In the genomic region with DNA sequence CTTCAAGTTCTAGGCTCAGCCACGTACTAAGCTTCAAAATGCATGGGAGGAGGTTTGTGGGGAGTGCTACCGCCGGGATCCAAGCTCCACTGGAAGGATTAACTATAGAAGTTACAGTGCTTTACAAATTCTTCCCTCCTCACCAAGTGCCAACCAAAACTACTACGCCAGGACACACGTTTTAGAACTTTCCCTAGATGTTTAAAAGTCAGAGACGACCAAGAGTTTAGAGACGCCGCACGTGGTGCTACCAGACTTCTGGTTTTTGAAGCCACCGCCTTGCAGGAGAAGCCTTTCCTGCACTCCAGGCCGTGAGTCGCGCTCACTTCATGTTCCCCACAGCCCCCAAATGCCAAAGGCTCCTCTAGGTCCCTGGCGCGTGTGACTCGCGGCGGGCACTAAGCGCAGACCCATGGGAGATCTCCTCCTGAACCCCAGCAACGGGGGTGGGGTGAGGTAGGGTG, we compare ENCODE assay signal across 8 cellular contexts. TPM values are rescaled to one million over a fixed set of nuclear protein-coding genes. Genes with fewer than 3 reads are reported as not detected.
DNase-seq lines count a peak whose midpoint lies in the region; TF ChIP-seq lines count a peak whose summit lies in the region.

No MANE protein-coding gene starts in this region.

- H3K4me2 ChIP-seq in OCI-LY1 (ENCODE audit: low read length) = peak overlapping the region; percentile 93

- peak overlapping the region; percentile 92 for H3K9ac ChIP-seq in OCI-LY1 (ENCODE audit: low read length)

- no peaks in the 10 kb centered on the region for H3K9me3 Mint-ChIP-seq in MCF 10A (ENCODE audit: unreplicated experiment)
- no peaks in the 10 kb centered on the region for H3K9me3 Mint-ChIP-seq in immature natural killer cell

- H3K4me3 Mint-ChIP-seq in MCF 10A (ENCODE audit: unreplicated experiment) = peak overlapping the region; percentile 96
- H3K4me3 Mint-ChIP-seq in immature natural killer cell = peak overlapping the region; percentile 93 to 98 (median 94)

- peak; percentile 35 for DNase-seq in AG08396 (ENCODE audit: low spot score)
- peak; percentile 25 for DNase-seq in GM19238 (ENCODE audit: insufficient read length, low spot score)
- DNase-seq in MCF 10A (ENCODE audit: unreplicated experiment) = no peak
- peak in 1 of 3 donors; percentile 5 for DNase-seq in immature natural killer cell
- DNase-seq in stimulated activated CD4-positive, alpha-beta T cell treated with anti-CD3 and anti-CD28 coated beads, Interleukin-4, amount 100 ng/mL, for 24 hours = peak; percentile 24
- DNase-seq in inferior parietal cortex (ENCODE audit: extremely low spot score) = no peak
- DNase-seq in GM20000 (ENCODE audit: low spot score) = no peak

- intact Hi-C loops in MCF 10A (cut with micrococcal nuclease) = no loop called here

- peak overlapping the region; percentile 79 for H3K4me3 ChIP-seq in OCI-LY1 (ENCODE audit: low read depth, low read length, poor library complexity, severe bottlenecking)

- H3K36me3 Mint-ChIP-seq in MCF 10A (ENCODE audit: insufficient read depth, unreplicated experiment) (peaks cover 26% of the 10 kb centered on the region), immature natural killer cell (no peaks in the 10 kb centered on the region)

- peak overlapping the region; percentile 65 for H3K27ac ChIP-seq in OCI-LY1 (ENCODE audit: low read depth, low read length, poor library complexity, severe bottlenecking)

- POLR2A ChIA-PET in MCF 10A (lab: Yijun Ruan, JAX) = interaction anchor here (0.6 to 3.5 kb wide), 28 partner anchors 8 to 859 kb away, joined by 3 to 35 read pairs (median 4); partner anchors contain the start of genes ACO2, CCDC134, CENPM and DESI1

- BruUV-seq in MCF 10A (replicated peaks; lab: Mats Ljungman, UMichigan) = TSS peak; percentile 67

- H3K36me3 ChIP-seq in OCI-LY1 (ENCODE audit: insufficient read depth, low read length) = peaks cover 10% of the 10 kb centered on the region

- H3K27ac Mint-ChIP-seq in MCF 10A (ENCODE audit: low read depth, unreplicated experiment) = peak overlapping the region; percentile 97
- H3K27ac Mint-ChIP-seq in immature natural killer cell = peak overlapping the region; percentile 97 to 99 (median 98)

- H3K9me3 ChIP-seq in OCI-LY1 (ENCODE audit: low read length) = no peaks in the 10 kb centered on the region

- H3K27me3 Mint-ChIP-seq in MCF 10A (ENCODE audit: insufficient read depth, unreplicated experiment) (no peaks in the 10 kb centered on the region), immature natural killer cell (ENCODE audit: low read depth in 3 of 3) (peaks cover 5 to 8% (median 6%) of the 10 kb centered on the region in 3 donors)

- no peaks in the 10 kb centered on the region for H3F3A ChIP-seq in OCI-LY1 (ENCODE audit: insufficient read depth, low read length)

- H3K4me1 ChIP-seq in OCI-LY1 (ENCODE audit: insufficient read depth, low read length, severe bottlenecking) = peaks cover 18% of the 10 kb centered on the region

- no peaks in the 10 kb centered on the region for H3K27me3 ChIP-seq in OCI-LY1 (ENCODE audit: insufficient read depth, low read length)

- H3K9me2 ChIP-seq in OCI-LY1 (ENCODE audit: low read depth, low read length) = no peaks in the 10 kb centered on the region

- no peak overlapping the region for H2AFZ ChIP-seq in OCI-LY1 (ENCODE audit: low read length)

- H3K4me1 Mint-ChIP-seq in MCF 10A (ENCODE audit: insufficient read depth, unreplicated experiment) = peaks cover 12% of the 10 kb centered on the region
- peaks cover 25 to 55% of the 10 kb centered on the region in 2 donors for H3K4me1 Mint-ChIP-seq in immature natural killer cell

- TF ChIP-seq CTCF in OCI-LY1 (IDR thresholded peaks at IDR 0.05; ENCODE audit: low read length) (no peak), MCF 10A (IDR thresholded peaks at IDR 0.05; ENCODE audit: unreplicated experiment) (no peak), GM20000 (IDR thresholded peaks at IDR 0.05; ENCODE audit: extremely low read depth, missing control alignments) (no peak)

- no peaks in the 10 kb centered on the region for H4K20me1 ChIP-seq in OCI-LY1 (ENCODE audit: insufficient read depth, low read length)

- H3K79me2 ChIP-seq in OCI-LY1 (ENCODE audit: insufficient read depth, low read length) = peaks cover 58% of the 10 kb centered on the region

- CTCF ChIA-PET in MCF 10A (lab: Yijun Ruan, JAX) = interaction anchor here (1.3 to 3.7 kb wide), 2 partner anchors 10 to 15 kb away, joined by 3 to 22 read pairs; no protein-coding TSS in a partner anchor

RNA-seq across cellular contexts. Expression of gene SNU13, which starts 0.7 kb away (rescaled TPM):
- 280 and 286 TPM in 2 replicates for total RNA-seq in MCF 10A (2022)
- polyA plus RNA-seq in immature natural killer cell = 100 to 1,000 TPM; 190 to 209 (median 192) TPM

RNA-seq across cellular contexts. Expression of gene MEI1, which starts 11.4 kb away (rescaled TPM):
- not detected in 2 replicates for total RNA-seq in MCF 10A (2022)
- polyA plus RNA-seq in immature natural killer cell = 100 to 1,000 TPM; 122 to 250 (median 178) TPM

Comparison
In these comparisons a context has a peak if more than half of its experiments do, and no peak if none do; other contexts are left out.
1. DNase-seq: peak in AG08396 (single experiment), GM19238 (single experiment) and stimulated activated CD4-positive, alpha-beta T cell treated with anti-CD3 and anti-CD28 coated beads, Interleukin-4, amount 100 ng/mL, for 24 hours (single experiment); none in MCF 10A (single experiment), inferior parietal cortex (single experiment) and GM20000 (single experiment).